Comparison of ENCODE assay signal across 8 cellular contexts in genomic region chr1:113904292-113904673, GRCh38. TPM values are rescaled to one million over a fixed set of nuclear protein-coding genes. Genes with fewer than 3 reads are reported as not detected.
DNase-seq lines count a peak whose midpoint lies in the region; ATAC-seq and TF ChIP-seq lines count a peak whose summit lies in the region.

No MANE protein-coding gene starts in this region.

- H3K27me3 ChIP-seq in IMR-90 (ENCODE audit: control insufficient read depth, insufficient read depth, low read length) (no peaks in the 10 kb centered on the region), sigmoid colon (no peaks in the 10 kb centered on the region)

- peaks cover 3% of the 10 kb centered on the region for H3K9me1 ChIP-seq in IMR-90 (ENCODE audit: insufficient read depth, low read length)

- peak overlapping the region; percentile 79 for H4K5ac ChIP-seq in IMR-90 (ENCODE audit: low read depth, low read length)

- no peak for TF ChIP-seq EP300 in sigmoid colon (IDR thresholded peaks at IDR 0.05)

- peak overlapping the region; percentile 87 for H3K23ac ChIP-seq in IMR-90 (ENCODE audit: low read depth, low read length)

- CTCF ChIA-PET in IMR-90 (lab: Yijun Ruan, JAX) = no interaction called here

- no peak for TF ChIP-seq RAD21 in IMR-90 (IDR thresholded peaks at IDR 0.05; ENCODE audit: low read length)

- no peaks in the 10 kb centered on the region for H4K20me1 ChIP-seq in IMR-90 (ENCODE audit: insufficient read depth, low read length)

- no CpG with 5 or more reads among the region's 11 CpGs for WGBS in IMR-90 (ENCODE audit: extremely low coverage in 2 of 2, insufficient read length in 1 of 2), 2 experiments
- 0 to 1% methylated on average over 11 of the region's 11 CpGs for WGBS in sigmoid colon, 2 donors

- H3K4me3 ChIP-seq in GM12864 (ENCODE audit: low read depth, low read length) = peak overlapping the region; percentile 95
- H3K4me3 ChIP-seq in IMR-90 (ENCODE audit: insufficient read depth, low read depth, low read length) = peak overlapping the region; percentile 58
- peak overlapping the region; percentile 57 to 81 (median 73) for H3K4me3 ChIP-seq in sigmoid colon

- in situ Hi-C loops in IMR-90 (cut with MboI; ENCODE audit: low sequenced_read_pairs) = loop anchor here (5.0 to 25.0 kb wide), 2 partner anchors 67 to 767 kb away; no protein-coding TSS in a partner anchor

- H3K4ac ChIP-seq in IMR-90 (ENCODE audit: low read depth, low read length) = peak overlapping the region; percentile 71

- peak overlapping the region; percentile 53 for H2AK5ac ChIP-seq in IMR-90 (ENCODE audit: low read depth, low read length)

- H2BK5ac ChIP-seq in IMR-90 (ENCODE audit: low read depth, low read length, poor library complexity, severe bottlenecking) = peak overlapping the region; percentile 63

- peak overlapping the region; percentile 43 for H2BK120ac ChIP-seq in IMR-90 (ENCODE audit: low read depth, low read length)

- POLR2A ChIA-PET in IMR-90 (lab: Charles Lee; ENCODE audit: unreplicated experiment) = interaction anchor here (0.6 to 2.3 kb wide), 3 partner anchors 9 to 161 kb away, joined by 4 to 9 read pairs (median 6); partner anchors contain the start of gene HIPK1

- TSS peak; percentile 64 for BruUV-seq in IMR-90 (replicated peaks; lab: Mats Ljungman, UMichigan)

- H3K9me3 ChIP-seq in IMR-90 (ENCODE audit: control insufficient read depth, insufficient read depth, low read length) (no peaks in the 10 kb centered on the region), sigmoid colon (no peaks in the 10 kb centered on the region)

- peak overlapping the region; percentile 71 for H3K18ac ChIP-seq in IMR-90 (ENCODE audit: low read depth, low read length)

- peak overlapping the region; percentile 82 for H2AK9ac ChIP-seq in IMR-90 (replicated peaks; ENCODE audit: low read depth, low read length, poor library complexity)

- peak overlapping the region; percentile 45; the same call in 2 of the 3 replicates for H2BK15ac ChIP-seq in IMR-90 (ENCODE audit: low read depth, low read length)

- peak overlapping the region; percentile 68 to 81 for H4K8ac ChIP-seq in IMR-90 (ENCODE audit: low read depth in 2 of 2, low read length in 2 of 2)

- peak overlapping the region; percentile 86 for H3K9ac ChIP-seq in IMR-90 (ENCODE audit: low read depth, low read length)

- H3K36me3 ChIP-seq in IMR-90 (ENCODE audit: control insufficient read depth, insufficient read depth, low read length) = peaks cover 9% of the 10 kb centered on the region
- H3K36me3 ChIP-seq in sigmoid colon = peaks cover 0 to 46% (median 7%) of the 10 kb centered on the region in 4 donors

- H2AFZ ChIP-seq in IMR-90 (replicated peaks; ENCODE audit: low read length, poor library complexity) = peak overlapping the region; percentile 91

- no peaks in the 10 kb centered on the region for H3K4me1 ChIP-seq in IMR-90 (ENCODE audit: control insufficient read depth, insufficient read depth, low read length)
- H3K4me1 ChIP-seq in sigmoid colon = peaks cover 0 to 28% (median 21%) of the 10 kb centered on the region in 4 donors

- DNase-seq in GM12864 (ENCODE audit: low read depth) = peak; percentile 38
- no peak for DNase-seq in IMR-90
- DNase-seq in activated CD4-positive, CD25-positive, alpha-beta regulatory T cell treated with anti-CD3 and anti-CD28 coated beads, Interleukin-2, amount 50 U/mL, for 16 hours (ENCODE audit: low read depth, low spot score) = peak; percentile 33
- peak; percentile 46 for DNase-seq in germinal center (ENCODE audit: low spot score)
- DNase-seq in sigmoid colon = no peak
- DNase-seq in 8988T = no peak

- H3K56ac ChIP-seq in IMR-90 (ENCODE audit: extremely low read depth, insufficient read depth, low read length) = peak overlapping the region; percentile 85

- intact Hi-C loops in IMR-90 (cut with micrococcal nuclease) = loop anchor here (1.0 to 10.0 kb wide), 3 partner anchors 92 to 509 kb away; partner anchors contain the start of genes MAGI3, PHTF1 and RSBN1
- intact Hi-C loops in sigmoid colon (cut with DNase I) = loop anchor here (2.0 to 10.0 kb wide), 4 partner anchors 69 to 509 kb away; partner anchors contain the start of genes MAGI3, OLFML3 and RSBN1

- dilution Hi-C loops in IMR-90 (cut with HindIII; ENCODE audit: low sequenced_read_pairs, unreplicated experiment) = no loop called here

- ATAC-seq in GM21529 (IDR thresholded peaks at IDR 0.05; ENCODE audit: unreplicated experiment) (peak; percentile 33), IMR-90 (ENCODE audit: low read depth) (no peak), GM18520 (IDR thresholded peaks at IDR 0.05; ENCODE audit: unreplicated experiment) (no peak)

- H4K91ac ChIP-seq in IMR-90 (ENCODE audit: insufficient read depth, low read depth, low read length) = peak overlapping the region; percentile 59

- peak overlapping the region; percentile 83 for H3K27ac ChIP-seq in IMR-90 (ENCODE audit: insufficient read depth, low read length)
- peak overlapping the region; percentile 87 to 95 (median 92) for H3K27ac ChIP-seq in sigmoid colon

- TF ChIP-seq CTCF in GM12864 (IDR thresholded peaks at IDR 0.05; ENCODE audit: low read depth, low read length, missing control alignments) (no peak), IMR-90 (conservative IDR thresholded peaks at IDR 0.05; ENCODE audit: low read depth, low read length) (no peak), sigmoid colon (IDR thresholded peaks at IDR 0.05) (no peak)

- H2BK20ac ChIP-seq in IMR-90 (ENCODE audit: low read depth, low read length) = peak overlapping the region; percentile 2; the same call in 1 of the 2 replicates

- peaks cover 29 to 50% of the 10 kb centered on the region in 2 experiments for H3K79me1 ChIP-seq in IMR-90 (ENCODE audit: low read depth in 1 of 2, low read length in 2 of 2)

- H3K4me2 ChIP-seq in IMR-90 (ENCODE audit: low read depth, low read length) = peak overlapping the region; percentile 88

- TF ChIP-seq POLR2A in IMR-90 (IDR thresholded peaks at IDR 0.05; ENCODE audit: low read depth, low read length) (no peak), sigmoid colon (IDR thresholded peaks at IDR 0.05) (no peak)

- H3K14ac ChIP-seq in IMR-90 (replicated peaks; ENCODE audit: low read depth, low read length) = peak overlapping the region; percentile 75

TF ChIP-seq in IMR-90, 13 proteins besides CTCF, POLR2A, EP300 and RAD21:
- TF ChIP-seq CEBPB (IDR thresholded peaks at IDR 0.05; ENCODE audit: low read depth, low read length) (peak; percentile 24; the same call in 1 of the 2 replicates), BHLHE40 (IDR thresholded peaks at IDR 0.05; ENCODE audit: low read depth, low read length) (no peak)
TF ChIP-seq in IMR-90: peak in this region for 1.

RNA-seq across cellular contexts. Expression of gene AP4B1, which starts 0.3 kb away (rescaled TPM):
- total RNA-seq in IMR-90 (2012; rRNA removed) = 16.7 and 18.1 TPM in 2 replicates
- polyA plus RNA-seq in IMR-90 (2012; rRNA removed) = 11.7 and 15.6 TPM in 2 replicates
- 2.7 and 6.6 TPM in 2 replicates for polyA plus RNA-seq in IMR-90 (2012; cell fraction: cytosol; rRNA removed)
- polyA plus RNA-seq in IMR-90 (2012; cell fraction: nucleus; rRNA removed; ENCODE audit: low replicate concordance) = 9.4 and 58.1 TPM in 2 replicates
- 10 to 100 TPM in 2 of 4 donors, 1 to 10 TPM in 2; 6.2 to 15.5 (median 10.8) TPM for total RNA-seq in sigmoid colon
- polyA plus RNA-seq in sigmoid colon = 10 to 100 TPM in 1 of 3 donors, 1 to 10 TPM in 2; 4.8 to 21.3 (median 7.9) TPM

RNA-seq across cellular contexts. Expression of gene DCLRE1B, which starts 0.8 kb away (rescaled TPM):
- total RNA-seq in IMR-90 (2012; rRNA removed) (6.1 TPM in 2 replicates), sigmoid colon (1 to 10 TPM; 4.3 to 4.9 (median 4.4) TPM)
- polyA plus RNA-seq in IMR-90 (2012; rRNA removed) (4.4 and 4.9 TPM in 2 replicates), sigmoid colon (1 to 10 TPM; 1.8 to 4.9 (median 2.4) TPM)
- polyA plus RNA-seq in IMR-90 (2012; cell fraction: cytosol; rRNA removed) = 2.6 and 2.7 TPM in 2 replicates
- polyA plus RNA-seq in IMR-90 (2012; cell fraction: nucleus; rRNA removed; ENCODE audit: low replicate concordance) = 1.1 and 1.4 TPM in 2 replicates

RNA-seq across cellular contexts. Expression of gene BCL2L15, which starts 16.9 kb away (rescaled TPM):
- under 0.01 TPM in 2 replicates for total RNA-seq in IMR-90 (2012; rRNA removed)
- 0.15 and 0.22 TPM in 2 replicates for polyA plus RNA-seq in IMR-90 (2012; rRNA removed)
- not detected in 2 replicates for polyA plus RNA-seq in IMR-90 (2012; cell fraction: cytosol; rRNA removed)
- 0.09 and 0.37 TPM in 2 replicates for polyA plus RNA-seq in IMR-90 (2012; cell fraction: nucleus; rRNA removed; ENCODE audit: low replicate concordance)
- under 1 TPM; under 0.01 to 0.49 (median 0.34) TPM for total RNA-seq in sigmoid colon
- polyA plus RNA-seq in sigmoid colon = 10 to 100 TPM; 63.1 to 87.9 (median 85.8) TPM

RNA-seq across cellular contexts. Expression of gene HIPK1, which starts 24.8 kb away (rescaled TPM):
- 25.3 and 33.9 TPM in 2 replicates for total RNA-seq in IMR-90 (2012; rRNA removed)
- 15.1 and 15.3 TPM in 2 replicates for polyA plus RNA-seq in IMR-90 (2012; rRNA removed)
- polyA plus RNA-seq in IMR-90 (2012; cell fraction: cytosol; rRNA removed) = 3.0 and 9.2 TPM in 2 replicates
- 17.7 and 21.3 TPM in 2 replicates for polyA plus RNA-seq in IMR-90 (2012; cell fraction: nucleus; rRNA removed; ENCODE audit: low replicate concordance)
- 10 to 100 TPM; 47.2 to 57.1 (median 49.9) TPM for total RNA-seq in sigmoid colon
- 10 to 100 TPM; 13.8 to 16.9 (median 16.6) TPM for polyA plus RNA-seq in sigmoid colon

RNA-seq across cellular contexts. Expression of gene PTPN22, which starts 32.8 kb away (rescaled TPM):
- total RNA-seq in IMR-90 (2012; rRNA removed) (0.18 and 0.28 TPM in 2 replicates), sigmoid colon (1 to 10 TPM in 3 of 4 donors, under 1 TPM in 1; 0.71 to 2.4 (median 1.4) TPM)
- polyA plus RNA-seq in IMR-90 (2012; rRNA removed) (0.07 and 0.14 TPM in 2 replicates), sigmoid colon (1 to 10 TPM; 1.8 to 4.4 (median 2.1) TPM)
- 0.01 TPM in 1 of 2 replicates, not detected in the other for polyA plus RNA-seq in IMR-90 (2012; cell fraction: cytosol; rRNA removed)
- 0.02 and 0.32 TPM in 2 replicates for polyA plus RNA-seq in IMR-90 (2012; cell fraction: nucleus; rRNA removed; ENCODE audit: low replicate concordance)

Comparison
In these comparisons a context has a peak if more than half of its experiments do, and no peak if none do; other contexts are left out.
1. DNase-seq: peak in GM12864 (single experiment), activated CD4-positive, CD25-positive, alpha-beta regulatory T cell treated with anti-CD3 and anti-CD28 coated beads, Interleukin-2, amount 50 U/mL, for 16 hours (single experiment) and germinal center (single experiment); none in IMR-90 (single experiment), sigmoid colon (single experiment) and 8988T (single experiment).
2. Peak in every context shown above with its lines, with median percentiles within 50 percentile points of each other: H3K4me3 ChIP-seq.